Comparison of ENCODE assay signal across 10 cellular contexts in genomic region chr10:113094114-113094486, GRCh38.
DNase-seq lines count a peak whose midpoint lies in the region; ATAC-seq and TF ChIP-seq lines count a peak whose summit lies in the region.
"Had no signal": no experiment of that assay in that cellular context is flagged by ENCODE, and none has a peak within 500 bp of the region (broad histone marks: within the 10 kb centered on the region; RNA-seq: fewer than 3 reads in every experiment).

No MANE protein-coding gene starts in this region.

- no peak overlapping the region for H2BK15ac ChIP-seq in H9 (ENCODE audit: low read depth, low read length)

- peaks cover 1% of the 10 kb centered on the region; the same call in 1 of the 2 replicates for H3K79me2 ChIP-seq in H9 (ENCODE audit: insufficient read depth, low read length)
- H3K79me2 ChIP-seq: parathyroid adenoma had no signal

- no peaks in the 10 kb centered on the region for H3K9me3 Mint-ChIP-seq in Calu3 (ENCODE audit: low read depth, unreplicated experiment)
- H3K9me3 Mint-ChIP-seq in H9, result no peaks in the 10 kb centered on the region
- H3K9me3 Mint-ChIP-seq in immature natural killer cell, result no peaks in the 10 kb centered on the region

- TF ChIP-seq CTCF in Calu3 (IDR thresholded peaks at IDR 0.05; ENCODE audit: unreplicated experiment) (no peak), H9 (conservative IDR thresholded peaks at IDR 0.05) (no peak), Panc1 (IDR thresholded peaks at IDR 0.05) (no peak)

- H3K4me3 ChIP-seq in Panc1 (ENCODE audit: low read depth in 2 of 2, low read length in 2 of 2), result peak overlapping the region in 1 of 2 experiments; percentile 1; a peak in 2 of 4 replicates

- no peak overlapping the region for H3K4me2 ChIP-seq in H9 (ENCODE audit: insufficient read depth, insufficient read length, low read length)

- no peaks in the 10 kb centered on the region for H3K36me3 ChIP-seq in Panc1 (ENCODE audit: control insufficient read depth, insufficient read depth, low read length)

- BruUV-seq in Calu3 (replicated peaks; lab: Mats Ljungman, UMichigan) (no TSS peak), Panc1 (replicated peaks; lab: Mats Ljungman, UMichigan) (TSS peak; percentile 5)

- peaks cover 56% of the 10 kb centered on the region for H3K36me3 Mint-ChIP-seq in Calu3 (ENCODE audit: insufficient read depth, unreplicated experiment)
- H3K36me3 Mint-ChIP-seq in H9 (ENCODE audit: insufficient read depth in 1 of 3, low read depth in 3 of 3), result peaks cover 14 to 76% (median 67%) of the 10 kb centered on the region in 3 experiments; a peak in 6 of 7 replicates
- peaks cover 0 to 4% (median 0%) of the 10 kb centered on the region in 3 donors for H3K36me3 Mint-ChIP-seq in immature natural killer cell

- peak overlapping the region; percentile 27 for H3K4me3 Mint-ChIP-seq in Calu3 (ENCODE audit: low read depth, unreplicated experiment)
- no peak overlapping the region for H3K4me3 Mint-ChIP-seq in H9
- peak overlapping the region in 4 of 5 donors; percentile 23 to 72 (median 46) for H3K4me3 Mint-ChIP-seq in immature natural killer cell

- H2BK5ac ChIP-seq in H9 (ENCODE audit: insufficient read length, low read length), result no peak overlapping the region

- H4K5ac ChIP-seq in H9 (ENCODE audit: insufficient read length, low read depth, low read length), result no peak overlapping the region

- no peak overlapping the region for H2AFZ ChIP-seq in H9 (ENCODE audit: low read length)
- H2AFZ ChIP-seq: parathyroid adenoma had no signal

- H3K27me3 ChIP-seq in H9 (ENCODE audit: insufficient read depth, low read length), result no peaks in the 10 kb centered on the region
- H3K27me3 ChIP-seq in Panc1 (ENCODE audit: control insufficient read depth, insufficient read depth, low read length), result no peaks in the 10 kb centered on the region

- no peak overlapping the region for H3K4ac ChIP-seq in H9 (ENCODE audit: low read depth, low read length)

- no peak overlapping the region for H2BK120ac ChIP-seq in H9 (ENCODE audit: low read depth, low read length, poor library complexity, severe bottlenecking)

- POLR2A ChIA-PET in Panc1 (lab: Charles Lee), result interaction anchor here (0.6 kb wide), 1 partner anchor 1582 kb away, joined by 3 read pairs; no protein-coding TSS in a partner anchor

- H2BK20ac ChIP-seq in H9 (ENCODE audit: low read depth, low read length, poor library complexity, severe bottlenecking), result no peak overlapping the region

- intact Hi-C loops in Calu3 (cut with micrococcal nuclease; ENCODE audit: unreplicated experiment) (no loop called here), Panc1 (cut with micrococcal nuclease; ENCODE audit: unreplicated experiment) (no loop called here)

- ATAC-seq in Panc1, result no peak

- no peaks in the 10 kb centered on the region for H3K9me3 ChIP-seq in H9 (ENCODE audit: control insufficient read depth, low read depth, low read length)
- no peaks in the 10 kb centered on the region for H3K9me3 ChIP-seq in Panc1 (ENCODE audit: control insufficient read depth, insufficient read depth, low read depth, low read length)

- no CpG with 5 or more reads among the region's 3 CpGs for WGBS in H9 (ENCODE audit: extremely low coverage, insufficient read length, low lambda C conversion rate)

- CTCF ChIA-PET in Calu3 (lab: Charles Lee), result no interaction called here
- CTCF ChIA-PET in Panc1 (lab: Charles Lee), result no interaction called here

- H3K9ac ChIP-seq in H9 (ENCODE audit: extremely low read depth, insufficient read length, low read length), result no peak overlapping the region
- H3K9ac ChIP-seq: parathyroid adenoma had no signal

- H3K27me3 Mint-ChIP-seq in Calu3 (ENCODE audit: unreplicated experiment) (no peaks in the 10 kb centered on the region), H9 (ENCODE audit: low read depth) (no peaks in the 10 kb centered on the region), immature natural killer cell (ENCODE audit: low read depth in 3 of 3) (peaks cover 0 to 2% (median 0%) of the 10 kb centered on the region in 3 donors)

- H3K4me1 Mint-ChIP-seq in Calu3 (ENCODE audit: low read depth, unreplicated experiment) (peaks cover 53% of the 10 kb centered on the region), H9 (peaks cover 40 to 46% of the 10 kb centered on the region in 2 experiments), immature natural killer cell (peaks cover 17 to 19% of the 10 kb centered on the region in 2 donors)

- no peaks in the 10 kb centered on the region for H3K23me2 ChIP-seq in H9 (ENCODE audit: insufficient read length, low read depth, low read length, poor library complexity, severe bottlenecking)

- H4K20me1 ChIP-seq in H9 (ENCODE audit: control insufficient read depth, insufficient read depth, insufficient read length), result no peaks in the 10 kb centered on the region

- in situ Hi-C loops in Panc1 (cut with HindIII; ENCODE audit: low pct_unique_long_range_greater_than_20kb, low sequenced_read_pairs), result no loop called here

- H3K27ac ChIP-seq in H9 (ENCODE audit: insufficient read length, low read depth, low read length) (no peak overlapping the region), Panc1 (ENCODE audit: low read length) (peak overlapping the region; percentile 97)
- H3K27ac ChIP-seq: parathyroid adenoma had no signal

- no peak overlapping the region for H4K8ac ChIP-seq in H9 (replicated peaks; ENCODE audit: insufficient read length, low read depth, low read length)

- H2AK5ac ChIP-seq in H9 (ENCODE audit: insufficient read length, low read length), result no peak overlapping the region

- H3K27ac Mint-ChIP-seq in Calu3 (ENCODE audit: unreplicated experiment) (peak overlapping the region; percentile 92), H9 (peak overlapping the region in 2 of 3 experiments; percentile 37 to 79; a peak in 4 of 7 replicates), immature natural killer cell (peak overlapping the region; percentile 18 to 75 (median 44))

- no peak overlapping the region for H2BK12ac ChIP-seq in H9 (ENCODE audit: insufficient read length, low read depth, low read length)

- no peak overlapping the region for H3K56ac ChIP-seq in H9 (ENCODE audit: insufficient read length, low read depth, low read length)

- no peak overlapping the region for H3K14ac ChIP-seq in H9 (ENCODE audit: insufficient read depth, low read length)

- H3T11ph ChIP-seq in H9 (ENCODE audit: low read length), result no peak overlapping the region

- H3K4me1 ChIP-seq in H9 (ENCODE audit: insufficient read depth, low read length) (peaks cover 7% of the 10 kb centered on the region; the same call in 1 of the 2 replicates), Panc1 (ENCODE audit: control insufficient read depth, insufficient read depth, low read length) (peaks cover 69% of the 10 kb centered on the region)
- H3K4me1 ChIP-seq: parathyroid adenoma had no signal

- no peak overlapping the region for H4K91ac ChIP-seq in H9 (ENCODE audit: insufficient read length, low read depth, low read length)

- H3K18ac ChIP-seq in H9 (ENCODE audit: insufficient read length, low read depth, low read length), result no peak overlapping the region

- H3K23ac ChIP-seq in H9 (ENCODE audit: insufficient read length, low read depth, low read length), result no peak overlapping the region

- no peak for DNase-seq in Calu3
- no peak for DNase-seq in H9
- no peak for DNase-seq in Panc1 (ENCODE audit: low read depth, low spot score)
- DNase-seq in immature natural killer cell, result peak in 1 of 3 donors; percentile 29
- DNase-seq in cerebellum (ENCODE audit: low spot score), result no peak
- no peak for DNase-seq in NCI-H1930 (lab: John Stamatoyannopoulos, UW)
- DNase-seq in DMS153 (lab: John Stamatoyannopoulos, UW), result no peak
- DNase-seq in iPS-NIHi11 (ENCODE audit: low spot score), result no peak
- DNase-seq: activated T-cell treated with anti-CD3 and anti-CD28 coated beads for 4 hours had no signal

- H3K79me1 ChIP-seq in H9 (ENCODE audit: insufficient read depth, low read depth, low read length, poor library complexity, severe bottlenecking), result peaks cover 15% of the 10 kb centered on the region

Comparison
In these comparisons a context has a peak if more than half of its experiments do, and no peak if none do; other contexts are left out.
1. H3K4me3 Mint-ChIP-seq: peak in Calu3 (single experiment) and immature natural killer cell (4 of 5); none in H9 (0 of 2).
2. Peak in every context shown above with its lines, with median percentiles within 50 percentile points of each other: H3K27ac Mint-ChIP-seq.